ENCODE assay signal across 10 cellular contexts in the genomic region with DNA sequence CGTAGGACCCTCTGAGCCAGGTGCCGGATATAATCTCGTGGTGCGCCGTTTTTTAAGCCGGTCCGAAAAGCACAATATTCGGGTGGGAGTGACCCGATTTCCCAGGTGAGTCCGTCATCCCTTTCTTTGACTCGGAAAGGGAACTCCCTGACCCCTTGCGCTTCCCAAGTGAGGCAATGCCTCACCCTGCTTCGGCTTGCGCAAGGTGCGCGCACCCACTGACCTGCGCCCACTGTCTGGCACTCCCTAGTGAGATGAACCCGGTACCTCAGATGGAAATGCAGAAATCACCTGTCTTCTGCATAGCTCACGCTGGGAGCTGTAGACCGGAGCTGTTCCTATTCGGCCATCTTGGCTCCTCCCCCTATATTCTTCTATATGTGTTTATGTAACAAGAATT. TPM values are rescaled to one million over a fixed set of nuclear protein-coding genes. Genes with fewer than 3 reads are reported as not detected.
DNase-seq lines count a peak whose midpoint lies in the region; ATAC-seq, FAIRE-seq and TF ChIP-seq lines count a peak whose summit lies in the region.
"Not testable (repeated sequence)": the region's sequence is repeated elsewhere in the genome, so short reads cannot be mapped to it uniquely, and the experiment has no call there.
"Had no signal": no experiment of that assay in that cellular context is flagged by ENCODE, and none has a peak within 500 bp of the region (broad histone marks: within the 10 kb centered on the region; RNA-seq: fewer than 3 reads in every experiment).

No MANE protein-coding gene starts in this region.

- DNase-seq in ELF-1 (ENCODE audit: low read depth, low spot score) (peak; percentile 27), bronchial epithelial cell (ENCODE audit: low read depth) (peak; percentile 21), epithelial cell of esophagus (ENCODE audit: low read depth) (peak; percentile 18), mucosa of descending colon (peak in 2 of 3 donors; percentile 34 to 38)
- DNase-seq in Panc1 (ENCODE audit: low read depth, low spot score); progenitor cell of endocrine pancreas (ENCODE audit: low spot score, unreplicated experiment): not testable (repeated sequence)

- intact Hi-C loops in Panc1 (cut with micrococcal nuclease; ENCODE audit: unreplicated experiment); mucosa of descending colon (cut with DNase I, micrococcal nuclease): not testable (repeated sequence)

- H3K9me3 ChIP-seq in HUES64 (ENCODE audit: insufficient read depth, low read depth, low read length); Panc1 (ENCODE audit: control insufficient read depth, insufficient read depth, low read depth, low read length); iPS-15b (ENCODE audit: control insufficient read depth, insufficient read depth, low read length); mucosa of descending colon: not testable (repeated sequence)

- not testable (repeated sequence) for ATAC-seq in Panc1, mucosa of descending colon

- H3K9me3 Mint-ChIP-seq in progenitor cell of endocrine pancreas (ENCODE audit: low read depth) = not testable (repeated sequence)

- CTCF ChIA-PET in Panc1 (lab: Charles Lee) = not testable (repeated sequence)

- in situ Hi-C loops in Panc1 (cut with HindIII; ENCODE audit: low pct_unique_long_range_greater_than_20kb, low sequenced_read_pairs) = not testable (repeated sequence)

- H3K4me3 Mint-ChIP-seq in progenitor cell of endocrine pancreas (ENCODE audit: low read depth) = peak overlapping the region; percentile 86

- not testable (repeated sequence) for H3K36me3 ChIP-seq in HUES64 (ENCODE audit: insufficient read depth, low read length); Panc1 (ENCODE audit: control insufficient read depth, insufficient read depth, low read length); bronchial epithelial cell (ENCODE audit: control insufficient read depth, insufficient read depth, low read length); iPS-15b (ENCODE audit: control insufficient read depth, insufficient read depth, low read length); mucosa of descending colon (ENCODE audit: low read depth)

- TF ChIP-seq CTCF in Panc1 (IDR thresholded peaks at IDR 0.05); bronchial epithelial cell (IDR thresholded peaks at IDR 0.05; ENCODE audit: insufficient read depth, low read length, severe bottlenecking); epithelial cell of esophagus (IDR thresholded peaks at IDR 0.05; ENCODE audit: insufficient read depth, low read depth, low read length, missing control alignments); mucosa of descending colon (IDR thresholded peaks at IDR 0.05); progenitor cell of endocrine pancreas (IDR thresholded peaks at IDR 0.05; ENCODE audit: unreplicated experiment): not testable (repeated sequence)

- FAIRE-seq in bronchial epithelial cell (lab: Jason Lieb, UNC) = not testable (repeated sequence)

- H3K9ac ChIP-seq in HUES64 (ENCODE audit: low read depth, low read length) = peak overlapping the region; percentile 73
- not testable (repeated sequence) for H3K9ac ChIP-seq in iPS-15b (ENCODE audit: low read depth, low read length)

- not testable (repeated sequence) for H3K27ac ChIP-seq in HUES64 (ENCODE audit: low read depth, low read length); Panc1 (ENCODE audit: low read length)

- not testable (repeated sequence) for H3K4me1 Mint-ChIP-seq in progenitor cell of endocrine pancreas (ENCODE audit: low read depth)

- not testable (repeated sequence) for H3K36me3 Mint-ChIP-seq in progenitor cell of endocrine pancreas (ENCODE audit: insufficient read depth)

- H3K27ac Mint-ChIP-seq in progenitor cell of endocrine pancreas = peak overlapping the region; percentile 95

- peak overlapping the region; percentile 75 for H3K4me3 ChIP-seq in HUES64 (ENCODE audit: low read length)
- H3K4me3 ChIP-seq in Panc1 (ENCODE audit: low read depth in 2 of 2, low read length in 2 of 2) = peak overlapping the region; percentile 40 to 61
- not testable (repeated sequence) for H3K4me3 ChIP-seq in bronchial epithelial cell (ENCODE audit: low read depth, low read length); epithelial cell of esophagus (ENCODE audit: low read length); mucosa of descending colon
- peak overlapping the region; percentile 68 for H3K4me3 ChIP-seq in iPS-15b (ENCODE audit: low read depth, low read length)

- not testable (repeated sequence) for BruUV-seq in Panc1 (replicated peaks; lab: Mats Ljungman, UMichigan)

- WGBS in HUES64 = 12% methylated on average over 17 of the region's 21 CpGs

- not testable (repeated sequence) for H3K4me1 ChIP-seq in HUES64 (ENCODE audit: insufficient read depth, low read length); Panc1 (ENCODE audit: control insufficient read depth, insufficient read depth, low read length); iPS-15b (ENCODE audit: control insufficient read depth, insufficient read depth, low read length); mucosa of descending colon (ENCODE audit: low read depth)

- not testable (repeated sequence) for H3K27me3 ChIP-seq in HUES64 (ENCODE audit: insufficient read depth, low read length); Panc1 (ENCODE audit: control insufficient read depth, insufficient read depth, low read length); bronchial epithelial cell (ENCODE audit: control insufficient read depth, insufficient read depth, low read length); iPS-15b (ENCODE audit: control insufficient read depth, insufficient read depth, low read length)

- POLR2A ChIA-PET in Panc1 (lab: Charles Lee) = not testable (repeated sequence)

- H3K27me3 Mint-ChIP-seq in progenitor cell of endocrine pancreas = not testable (repeated sequence)

RNA-seq across cellular contexts. Expression of a gene that starts 45.2 kb away (rescaled TPM):
- polyA plus RNA-seq in HUES64 (2013, experiment 1 of 2) = 4.6 TPM
- 4.2 TPM for polyA plus RNA-seq in HUES64 (2013, experiment 2 of 2)
- total RNA-seq in Panc1 (2021; ENCODE audit: unreplicated experiment) (2.6 TPM), bronchial epithelial cell (2.1 and 2.7 TPM in 2 replicates), mucosa of descending colon (under 1 TPM in 1 of 3 donors, not detected in 2; 0.75 TPM), progenitor cell of endocrine pancreas (5.6 and 6.4 TPM in 2 replicates)
- 1.1 TPM for polyA plus RNA-seq in Panc1 (2012; ENCODE audit: insufficient read length)
- total RNA-seq: OCI-LY7 had no signal
- polyA plus RNA-seq: IgD-negative memory B cell had no signal
